In genomic region chr12:109738878-109739665, GRCh38 we compare ENCODE assay signal across 12 cellular contexts. TPM values are rescaled to one million over a fixed set of nuclear protein-coding genes. Genes with fewer than 3 reads are reported as not detected.
DNase-seq lines count a peak whose midpoint lies in the region; ATAC-seq and TF ChIP-seq lines count a peak whose summit lies in the region.
"Had no signal": no experiment of that assay in that cellular context is flagged by ENCODE, and none has a peak within 500 bp of the region (broad histone marks: within the 10 kb centered on the region; RNA-seq: fewer than 3 reads in every experiment).

No MANE protein-coding gene starts in this region.

- H3K4me1 ChIP-seq in lower lobe of right lung = peaks cover 9% of the 10 kb centered on the region

- H3K27me3 ChIP-seq in dorsolateral prefrontal cortex (no peaks in the 10 kb centered on the region), lower lobe of right lung (ENCODE audit: low read depth) (peaks cover 19% of the 10 kb centered on the region)

- TF ChIP-seq CTCF in 22Rv1 (IDR thresholded peaks at IDR 0.05) = no peak
- no peak for TF ChIP-seq CTCF in dorsolateral prefrontal cortex (IDR thresholded peaks at IDR 0.05 in 54 of 56, conservative IDR thresholded peaks at IDR 0.05 in 2 of 56; ENCODE audit: low read depth in 1 of 56, partially characterized antibody in 56 of 56)
- no peak for TF ChIP-seq CTCF in lower lobe of right lung (IDR thresholded peaks at IDR 0.05)

- peak overlapping the region; percentile 78 for H3K27ac ChIP-seq in 22Rv1
- peak overlapping the region in 23 of 59 donors; percentile 3 to 63 (median 37) for H3K27ac ChIP-seq in dorsolateral prefrontal cortex
- peak overlapping the region; percentile 11 for H3K27ac ChIP-seq in lower lobe of right lung
- H3K27ac ChIP-seq: SK-N-MC had no signal

- DNase-seq in GM03348 (ENCODE audit: low spot score) = peak; percentile 31
- peak in 6 of 10 donors; percentile 8 to 30 (median 22) for DNase-seq in dorsolateral prefrontal cortex
- DNase-seq in lower lobe of right lung = peak; percentile 33
- DNase-seq in NK-92 (lab: John Stamatoyannopoulos, UW; ENCODE audit: unreplicated experiment) = no peak
- DNase-seq in NCI-H446 (lab: John Stamatoyannopoulos, UW) = no peak
- DNase-seq: activated CD4-positive, alpha-beta T cell treated with anti-CD3 and anti-CD28 coated beads for 1 hour; CD4-positive, CD25-positive, alpha-beta regulatory T cell; NCI-H1436 had no signal

- H3K4me3 ChIP-seq in dorsolateral prefrontal cortex (no peak overlapping the region), lower lobe of right lung (no peak overlapping the region)
- H3K4me3 ChIP-seq: SK-N-MC had no signal

- intact Hi-C loops in dorsolateral prefrontal cortex (cut with DNase I) (no loop called here), lower lobe of right lung (cut with DNase I) (no loop called here)

- H3K9me3 ChIP-seq in lower lobe of right lung = no peaks in the 10 kb centered on the region

- ATAC-seq in lower lobe of right lung = no peak
- no peak for ATAC-seq in HG03196 (IDR thresholded peaks at IDR 0.05; ENCODE audit: unreplicated experiment)
- no peak for ATAC-seq in HG02938 (IDR thresholded peaks at IDR 0.05; ENCODE audit: unreplicated experiment)

- H3K36me3 ChIP-seq in lower lobe of right lung = no peaks in the 10 kb centered on the region

RNA-seq across cellular contexts. Expression of gene FAM222A, which starts 25.4 kb away (rescaled TPM):
- total RNA-seq in dorsolateral prefrontal cortex = 10 to 100 TPM; 10.4 to 85.9 (median 23.1) TPM
- 2.4 TPM for total RNA-seq in lower lobe of right lung

Comparison
In these comparisons a context has a peak if more than half of its experiments do, and no peak if none do; other contexts are left out.
1. DNase-seq: peak in GM03348 (single experiment), dorsolateral prefrontal cortex (6 of 10) and lower lobe of right lung (single experiment); none in NK-92 (single experiment) and NCI-H446 (0 of 2).